ENCODE assay signal across 9 cellular contexts in genomic region chr12:131101703-131102492, GRCh38.
DNase-seq lines count a peak whose midpoint lies in the region; ATAC-seq and TF ChIP-seq lines count a peak whose summit lies in the region.
"Had no signal": no experiment of that assay in that cellular context is flagged by ENCODE, and none has a peak within 500 bp of the region (broad histone marks: within the 10 kb centered on the region; RNA-seq: fewer than 3 reads in every experiment).

No MANE protein-coding gene starts in this region.

- H3K4me3 Mint-ChIP-seq in immature natural killer cell (no peak overlapping the region), Calu3 (ENCODE audit: low read depth, unreplicated experiment) (no peak overlapping the region)

- no peaks in the 10 kb centered on the region for H3K36me3 Mint-ChIP-seq in immature natural killer cell
- H3K36me3 Mint-ChIP-seq in Calu3 (ENCODE audit: insufficient read depth, unreplicated experiment), result no peaks in the 10 kb centered on the region

- no TSS peak for BruUV-seq in Calu3 (replicated peaks; lab: Mats Ljungman, UMichigan)

- intact Hi-C loops in Calu3 (cut with micrococcal nuclease; ENCODE audit: unreplicated experiment), result loop anchor here (10.0 kb wide), 1 partner anchor 733 kb away; no protein-coding TSS in a partner anchor

- DNase-seq in mesenteric fat pad (ENCODE audit: low spot score), result peak; percentile 68
- DNase-seq in activated CD4-positive, alpha-beta T cell treated with anti-CD3 and anti-CD28 coated beads for 4 hours, result no peak
- no peak for DNase-seq in immature natural killer cell
- DNase-seq in SW 1271 (lab: John Stamatoyannopoulos, UW), result no peak
- DNase-seq in Calu3, result no peak
- DNase-seq: EL had no signal

- ATAC-seq in GM18517 (IDR thresholded peaks at IDR 0.05; ENCODE audit: unreplicated experiment) (peak; percentile 88), GM21529 (IDR thresholded peaks at IDR 0.05; ENCODE audit: unreplicated experiment) (peak; percentile 81), HG03457 (IDR thresholded peaks at IDR 0.05; ENCODE audit: unreplicated experiment) (peak; percentile 75)

- TF ChIP-seq CTCF in Calu3 (IDR thresholded peaks at IDR 0.05; ENCODE audit: unreplicated experiment), result no peak

- no peak overlapping the region for H3K27ac Mint-ChIP-seq in immature natural killer cell
- no peak overlapping the region for H3K27ac Mint-ChIP-seq in Calu3 (ENCODE audit: unreplicated experiment)

- peaks cover 5 to 13% of the 10 kb centered on the region in 2 donors for H3K4me1 Mint-ChIP-seq in immature natural killer cell
- H3K4me1 Mint-ChIP-seq in Calu3 (ENCODE audit: low read depth, unreplicated experiment), result no peaks in the 10 kb centered on the region

- peaks cover 2 to 5% (median 3%) of the 10 kb centered on the region in 3 donors for H3K27me3 Mint-ChIP-seq in immature natural killer cell (ENCODE audit: low read depth in 3 of 3)
- peaks cover 19% of the 10 kb centered on the region for H3K27me3 Mint-ChIP-seq in Calu3 (ENCODE audit: unreplicated experiment)

- CTCF ChIA-PET in Calu3 (lab: Charles Lee), result no interaction called here

- H3K9me3 Mint-ChIP-seq in immature natural killer cell, result no peaks in the 10 kb centered on the region
- no peaks in the 10 kb centered on the region for H3K9me3 Mint-ChIP-seq in Calu3 (ENCODE audit: low read depth, unreplicated experiment)
